24 cellular contexts compared by ENCODE assay signal in genomic region chr3:89246326-89246725, GRCh38.
DNase-seq lines count a peak whose midpoint lies in the region; ATAC-seq, FAIRE-seq and TF ChIP-seq lines count a peak whose summit lies in the region.
"Had no signal": no experiment of that assay in that cellular context is flagged by ENCODE, and none has a peak within 500 bp of the region (broad histone marks: within the 10 kb centered on the region; RNA-seq: fewer than 3 reads in every experiment).

No MANE protein-coding gene starts in this region.

- H3K79me2 ChIP-seq in OCI-LY3 (ENCODE audit: low read length): no peaks in the 10 kb centered on the region

- FAIRE-seq in D721Med (lab: Jason Lieb, UNC): no peak
- FAIRE-seq: A549 had no signal

- POLR2A ChIA-PET in MCF 10A (lab: Yijun Ruan, JAX): no interaction called here

- H3K27ac ChIP-seq in breast epithelium (no peak overlapping the region), OCI-LY3 (ENCODE audit: low read length) (no peak overlapping the region)
- H3K27ac ChIP-seq: A549, left lung, right atrium auricular region, RWPE1 had no signal

- no peaks in the 10 kb centered on the region for H3K9me3 Mint-ChIP-seq in MCF 10A (ENCODE audit: unreplicated experiment)
- H3K9me3 Mint-ChIP-seq in glutamatergic neuron (ENCODE audit: unreplicated experiment): peaks cover 3% of the 10 kb centered on the region

- H3K9ac ChIP-seq in OCI-LY3 (ENCODE audit: low read length): no peak overlapping the region

- no peak for ATAC-seq in GM21526 (IDR thresholded peaks at IDR 0.05; ENCODE audit: low FRiP score, unreplicated experiment)
- ATAC-seq: A549; effector memory CD8-positive, alpha-beta T cell; left lung; stimulated activated naive CD8-positive, alpha-beta T cell treated with anti-CD3 and anti-CD28 coated beads, Interleukin-15, Interleukin-2, amounts not matched to agents 100 U/mL and 50 U/mL, for 24 hours had no signal

- H2AFZ ChIP-seq in OCI-LY3 (ENCODE audit: low read depth, low read length): no peak overlapping the region

- H3K36me3 ChIP-seq in breast epithelium (no peaks in the 10 kb centered on the region), OCI-LY3 (replicated peaks; ENCODE audit: low read depth, low read length) (no peaks in the 10 kb centered on the region)
- H3K36me3 ChIP-seq: left lung, right atrium auricular region had no signal

- no peak for TF ChIP-seq CTCF in MCF 10A (IDR thresholded peaks at IDR 0.05; ENCODE audit: unreplicated experiment)
- no peak for TF ChIP-seq CTCF in breast epithelium (IDR thresholded peaks at IDR 0.05)
- peak; percentile 27 for TF ChIP-seq CTCF in OCI-LY3 (IDR thresholded peaks at IDR 0.05; ENCODE audit: low read depth, low read length)
- peak; percentile 62 for TF ChIP-seq CTCF in glutamatergic neuron (IDR thresholded peaks at IDR 0.05; ENCODE audit: partially characterized antibody, unreplicated experiment)
- TF ChIP-seq CTCF in retinal pigment epithelial cell (conservative IDR thresholded peaks at IDR 0.05; ENCODE audit: low read depth, low read length): peak; percentile 10
- no peak for TF ChIP-seq CTCF in D721Med (IDR thresholded peaks at IDR 0.05; ENCODE audit: insufficient read depth, missing control alignments)

- H3K27ac Mint-ChIP-seq in MCF 10A (ENCODE audit: low read depth, unreplicated experiment) (no peak overlapping the region), glutamatergic neuron (ENCODE audit: unreplicated experiment) (peak overlapping the region; percentile 22)
- H3K27ac Mint-ChIP-seq: effector memory CD8-positive, alpha-beta T cell had no signal

- H3K4me3 Mint-ChIP-seq in MCF 10A (ENCODE audit: unreplicated experiment) (no peak overlapping the region), glutamatergic neuron (ENCODE audit: unreplicated experiment) (no peak overlapping the region)
- H3K4me3 Mint-ChIP-seq: effector memory CD8-positive, alpha-beta T cell had no signal

- H3K27me3 Mint-ChIP-seq in MCF 10A (ENCODE audit: insufficient read depth, unreplicated experiment): peaks cover 59% of the 10 kb centered on the region
- no peaks in the 10 kb centered on the region for H3K27me3 Mint-ChIP-seq in glutamatergic neuron (ENCODE audit: unreplicated experiment)
- H3K27me3 Mint-ChIP-seq: effector memory CD8-positive, alpha-beta T cell had no signal

- no TSS peak for BruUV-seq in MCF 10A (replicated peaks; lab: Mats Ljungman, UMichigan)

- CTCF ChIA-PET in MCF 10A (lab: Yijun Ruan, JAX): interaction anchor here (0.7 kb wide), 1 partner anchor 1027 kb away, joined by 3 read pairs; no protein-coding TSS in a partner anchor

- H3K4me2 ChIP-seq in OCI-LY3 (ENCODE audit: low read length): no peak overlapping the region
- H3K4me2 ChIP-seq: A549 had no signal

- H3K4me1 ChIP-seq in breast epithelium (no peaks in the 10 kb centered on the region), OCI-LY3 (ENCODE audit: low read length) (no peaks in the 10 kb centered on the region)
- H3K4me1 ChIP-seq: A549, left lung, right atrium auricular region had no signal

- TF ChIP-seq POLR2A in breast epithelium (IDR thresholded peaks at IDR 0.05): no peak

- H3K4me3 ChIP-seq in breast epithelium: no peak overlapping the region
- no peak overlapping the region for H3K4me3 ChIP-seq in OCI-LY3 (ENCODE audit: low read length)
- H3K4me3 ChIP-seq in retinal pigment epithelial cell (ENCODE audit: low read length): no peak overlapping the region
- H3K4me3 ChIP-seq: A549, left lung, right atrium auricular region had no signal

- DNase-seq in MCF 10A (ENCODE audit: unreplicated experiment) (peak; percentile 8), breast epithelium (ENCODE audit: low spot score in 2 of 2) (no peak), glutamatergic neuron (peak; percentile 60), retinal pigment epithelial cell (ENCODE audit: low read depth) (no peak), D721Med (ENCODE audit: insufficient read length, low spot score) (no peak), ureter (ENCODE audit: low spot score) (no peak)
- DNase-seq: activated CD4-positive, alpha-beta T cell treated with anti-CD3 and anti-CD28 coated beads for 4 hours; activated gamma-delta T cell; central memory CD4-positive, alpha-beta T cell; DMS79 treated with DMSO at 0.1 percent for 48 hours; effector memory CD8-positive, alpha-beta T cell; hippocampal formation; KG1; left lung; NCI-H1105 treated with DMSO at 0.1 percent for 48 hours; NCI-H748 treated with DMSO at 0.1 percent for 48 hours; stimulated activated CD4-positive, alpha-beta T cell treated with anti-CD3 and anti-CD28 coated beads, Interleukin-15, amount 100 ng/mL, for 24 hours; stimulated activated naive CD8-positive, alpha-beta T cell treated with anti-CD3 and anti-CD28 coated beads, Interleukin-15, Interleukin-2, amounts not matched to agents 100 U/mL and 50 U/mL, for 24 hours; SW 1271 had no signal

- H3K9me3 ChIP-seq in breast epithelium: no peaks in the 10 kb centered on the region
- no peaks in the 10 kb centered on the region for H3K9me3 ChIP-seq in OCI-LY3 (ENCODE audit: insufficient read depth, low read length)
- H3K9me3 ChIP-seq: A549, left lung, right atrium auricular region had no signal

- H3K4me1 Mint-ChIP-seq in MCF 10A (ENCODE audit: insufficient read depth, unreplicated experiment) (no peaks in the 10 kb centered on the region), glutamatergic neuron (ENCODE audit: low read depth, unreplicated experiment) (peaks cover 21% of the 10 kb centered on the region)

- H4K20me1 ChIP-seq in OCI-LY3 (ENCODE audit: insufficient read depth, low read length): no peaks in the 10 kb centered on the region

- H3K27me3 ChIP-seq in breast epithelium (no peaks in the 10 kb centered on the region), OCI-LY3 (ENCODE audit: low read depth, low read length) (no peaks in the 10 kb centered on the region)
- H3K27me3 ChIP-seq: left lung, right atrium auricular region had no signal

- no peaks in the 10 kb centered on the region for H3K36me3 Mint-ChIP-seq in MCF 10A (ENCODE audit: insufficient read depth, unreplicated experiment)
- no peaks in the 10 kb centered on the region for H3K36me3 Mint-ChIP-seq in glutamatergic neuron (ENCODE audit: unreplicated experiment)

- intact Hi-C loops in MCF 10A (cut with micrococcal nuclease) (no loop called here), breast epithelium (cut with DNase I; ENCODE audit: low total_unique reads) (no loop called here)

Comparison
In these comparisons a context has a peak if more than half of its experiments do, and no peak if none do; other contexts are left out.
1. DNase-seq: peak in MCF 10A (single experiment) and glutamatergic neuron (single experiment); none in breast epithelium (0 of 2), retinal pigment epithelial cell (single experiment), D721Med (single experiment) and ureter (single experiment).
2. CTCF ChIP-seq: peak in OCI-LY3 (single experiment), glutamatergic neuron (single experiment) and retinal pigment epithelial cell (single experiment); none in MCF 10A (single experiment), breast epithelium (0 of 3) and D721Med (single experiment).